In genomic region chr11:102784380-102784779, GRCh38 we compare ENCODE assay signal across 1 cellular context.
TF ChIP-seq lines count a peak whose summit lies in the region.

No MANE protein-coding gene starts in this region.

TF ChIP-seq in HepG2, 621 proteins besides CTCF, POLR2A, EP300 and RAD21:
- TF ChIP-seq HNRNPLL (IDR thresholded peaks at IDR 0.05; ENCODE audit: low read depth, low read length, poor library complexity, severe bottlenecking) (no peak), ATF7 (IDR thresholded peaks at IDR 0.05) (peak; percentile 97), ATF7 (CRISPR knock-in tag; IDR thresholded peaks at IDR 0.05) (no peak)
